8 cellular contexts compared by ENCODE assay signal in genomic region chr6:133286765-133287164, GRCh38. TPM values are rescaled to one million over a fixed set of nuclear protein-coding genes. Genes with fewer than 3 reads are reported as not detected.
DNase-seq lines count a peak whose midpoint lies in the region; ATAC-seq and TF ChIP-seq lines count a peak whose summit lies in the region.

No MANE protein-coding gene starts in this region.

- ATAC-seq in HG02885 (IDR thresholded peaks at IDR 0.05; ENCODE audit: poor library complexity, unreplicated experiment) (peak; percentile 49), HG02938 (IDR thresholded peaks at IDR 0.05; ENCODE audit: unreplicated experiment) (no peak)
- no peak for ATAC-seq in stimulated activated naive B cell treated with anti-CD40 and anti-IgM and Interleukin-4, amounts not matched to agents 10 μg/mL and 1 μg/mL and 100 μg/mL, for 72 hours (replicated peaks)

- H3K9me3 ChIP-seq in ovary = no peaks in the 10 kb centered on the region

- H3K36me3 Mint-ChIP-seq in stimulated activated naive B cell treated with anti-CD40 and anti-IgM and Interleukin-4, amounts not matched to agents 10 μg/mL and 1 μg/mL and 100 μg/mL, for 72 hours = no peaks in the 10 kb centered on the region

- peaks cover 6% of the 10 kb centered on the region for H3K4me1 ChIP-seq in ovary (ENCODE audit: insufficient read depth)

- H3K36me3 ChIP-seq in ovary = no peaks in the 10 kb centered on the region

- DNase-seq in Daoy (ENCODE audit: low read depth) (peak; percentile 35), medulla oblongata (ENCODE audit: extremely low spot score) (peak; percentile 30), ovary (no peak), DMS114 treated with DMSO at 0.1 percent for 48 hours (lab: John Stamatoyannopoulos, UW; ENCODE audit: unreplicated experiment) (no peak)
- DNase-seq in stimulated activated naive B cell treated with anti-CD40 and anti-IgM and Interleukin-4, amounts not matched to agents 10 μg/mL and 1 μg/mL and 100 μg/mL, for 72 hours = no peak

- no peak overlapping the region for H3K4me3 Mint-ChIP-seq in stimulated activated naive B cell treated with anti-CD40 and anti-IgM and Interleukin-4, amounts not matched to agents 10 μg/mL and 1 μg/mL and 100 μg/mL, for 72 hours

- whole genome bisulfite sequencing in ovary, 3 donors = 12 to 18% (median 15%) methylated on average over 1 of the region's 1 CpG

- no peak overlapping the region for H3K4me3 ChIP-seq in WI38 (ENCODE audit: low read depth, low read length)
- no peak overlapping the region for H3K4me3 ChIP-seq in ovary

- no peaks in the 10 kb centered on the region for H3K9me3 Mint-ChIP-seq in stimulated activated naive B cell treated with anti-CD40 and anti-IgM and Interleukin-4, amounts not matched to agents 10 μg/mL and 1 μg/mL and 100 μg/mL, for 72 hours

- no peaks in the 10 kb centered on the region for H3K4me1 Mint-ChIP-seq in stimulated activated naive B cell treated with anti-CD40 and anti-IgM and Interleukin-4, amounts not matched to agents 10 μg/mL and 1 μg/mL and 100 μg/mL, for 72 hours

- TF ChIP-seq CTCF in WI38 (IDR thresholded peaks at IDR 0.05; ENCODE audit: low read depth, low read length) (peak; percentile 41; the same call in 1 of the 2 replicates), ovary (IDR thresholded peaks at IDR 0.05) (no peak)

- intact Hi-C loops in ovary (cut with DNase I) = no loop called here

- TF ChIP-seq EP300 in ovary (IDR thresholded peaks at IDR 0.05) = no peak

- H3K27me3 ChIP-seq in ovary = no peaks in the 10 kb centered on the region

- H3K27me3 Mint-ChIP-seq in stimulated activated naive B cell treated with anti-CD40 and anti-IgM and Interleukin-4, amounts not matched to agents 10 μg/mL and 1 μg/mL and 100 μg/mL, for 72 hours = peaks cover 7 to 10% of the 10 kb centered on the region in 2 donors

- H3K27ac ChIP-seq in ovary = no peak overlapping the region

- no peak overlapping the region for H3K27ac Mint-ChIP-seq in stimulated activated naive B cell treated with anti-CD40 and anti-IgM and Interleukin-4, amounts not matched to agents 10 μg/mL and 1 μg/mL and 100 μg/mL, for 72 hours

- TF ChIP-seq POLR2A in ovary (IDR thresholded peaks at IDR 0.05) = no peak

RNA-seq across cellular contexts. Expression of gene EYA4, which starts 45.6 kb away (rescaled TPM):
- 14.7 and 16.3 TPM in 2 replicates for total RNA-seq in Daoy (2014; rRNA removed; shearing (Covaris generic))
- total RNA-seq in ovary = 10 to 100 TPM in 1 of 7 donors, 1 to 10 TPM in 4, under 1 TPM in 2; 0.12 to 17.8 (median 2.0) TPM
- 1 to 10 TPM in 1 of 2 donors, under 1 TPM in 1; 0.08 to 2.5 TPM for polyA plus RNA-seq in ovary

Comparison
In these comparisons a context has a peak if more than half of its experiments do, and no peak if none do; other contexts are left out.
1. DNase-seq: peak in Daoy (single experiment) and medulla oblongata (single experiment); none in stimulated activated naive B cell treated with anti-CD40 and anti-IgM and Interleukin-4, amounts not matched to agents 10 μg/mL and 1 μg/mL and 100 μg/mL, for 72 hours (single experiment), ovary (0 of 5) and DMS114 treated with DMSO at 0.1 percent for 48 hours (single experiment).